In the genomic region with DNA sequence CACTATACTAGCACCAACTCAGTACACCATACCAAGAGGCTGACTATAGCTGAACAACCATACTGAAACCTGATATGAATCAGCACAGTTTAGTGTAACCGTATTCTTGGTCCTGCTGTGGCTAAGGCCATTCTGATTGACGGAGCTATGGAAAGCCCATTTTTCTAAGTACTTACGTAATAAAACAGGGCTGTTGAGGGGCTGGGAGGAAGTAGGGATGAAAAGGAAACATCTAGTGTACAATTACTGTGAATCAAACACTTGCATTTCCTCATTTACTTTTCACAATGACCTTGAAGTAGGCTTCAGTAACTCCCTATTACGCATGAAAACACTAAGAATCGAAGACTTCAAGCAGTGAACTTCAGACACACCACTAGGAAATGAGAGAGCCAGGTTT, we compare ENCODE assay signal across 16 cellular contexts.
DNase-seq lines count a peak whose midpoint lies in the region; ATAC-seq and TF ChIP-seq lines count a peak whose summit lies in the region.
"Had no signal": no experiment of that assay in that cellular context is flagged by ENCODE, and none has a peak within 500 bp of the region (broad histone marks: within the 10 kb centered on the region; RNA-seq: fewer than 3 reads in every experiment).

No MANE protein-coding gene starts in this region.

- no peaks in the 10 kb centered on the region for H3K79me2 ChIP-seq in OCI-LY3 (ENCODE audit: low read length)
- H3K79me2 ChIP-seq: hepatocyte had no signal

- H3K4me2 ChIP-seq in OCI-LY3 (ENCODE audit: low read length), result peak overlapping the region; percentile 32
- H3K4me2 ChIP-seq: hepatocyte had no signal

- H4K20me1 ChIP-seq in OCI-LY3 (ENCODE audit: insufficient read depth, low read length), result no peaks in the 10 kb centered on the region

- TF ChIP-seq EP300 in tibial nerve (IDR thresholded peaks at IDR 0.05), result no peak

- H3K36me3 ChIP-seq in OCI-LY3 (replicated peaks; ENCODE audit: low read depth, low read length) (no peaks in the 10 kb centered on the region), tibial nerve (no peaks in the 10 kb centered on the region)
- H3K36me3 ChIP-seq: sigmoid colon had no signal

- peak overlapping the region; percentile 27 for H2AFZ ChIP-seq in OCI-LY3 (ENCODE audit: low read depth, low read length)
- H2AFZ ChIP-seq: hepatocyte had no signal

- ATAC-seq in GM19351 (IDR thresholded peaks at IDR 0.05; ENCODE audit: unreplicated experiment) (peak; percentile 92), HG03060 (IDR thresholded peaks at IDR 0.05; ENCODE audit: low read depth, unreplicated experiment) (peak; percentile 47)
- ATAC-seq: body of pancreas, HCT116 had no signal

- H3K4me3 ChIP-seq in GM12864 (ENCODE audit: low read depth, low read length) (no peak overlapping the region), OCI-LY3 (ENCODE audit: low read length) (no peak overlapping the region), tibial nerve (no peak overlapping the region)
- H3K4me3 ChIP-seq: body of pancreas, hepatocyte, sigmoid colon had no signal

- peak overlapping the region; percentile 10; the same call in 1 of the 2 replicates for H3K27ac ChIP-seq in OCI-LY3 (ENCODE audit: low read length)
- no peak overlapping the region for H3K27ac ChIP-seq in tibial nerve
- H3K27ac ChIP-seq: body of pancreas, C4-2B, hepatocyte, sigmoid colon had no signal

- no peak for TF ChIP-seq CTCF in GM12864 (IDR thresholded peaks at IDR 0.05; ENCODE audit: low read depth, low read length, missing control alignments)
- no peak for TF ChIP-seq CTCF in OCI-LY3 (IDR thresholded peaks at IDR 0.05; ENCODE audit: low read depth, low read length)
- no peak for TF ChIP-seq CTCF in tibial nerve (IDR thresholded peaks at IDR 0.05)

- DNase-seq in GM12864 (ENCODE audit: low read depth), result peak; percentile 4
- no peak for DNase-seq in tibial nerve (ENCODE audit: low spot score in 2 of 2)
- DNase-seq in NK-92 (lab: John Stamatoyannopoulos, UW; ENCODE audit: unreplicated experiment), result no peak
- DNase-seq in HUDEP-2 (lab: John Stamatoyannopoulos, UW; ENCODE audit: unreplicated experiment in 76 of 76), result no peak
- no peak for DNase-seq in A172 (ENCODE audit: low spot score)
- DNase-seq: body of pancreas, midbrain, NCI-H82, sigmoid colon, T-cell had no signal

- WGBS in tibial nerve, 2 donors, result 87 to 92% methylated on average over 5 of the region's 5 CpGs

- H3K9me3 ChIP-seq in OCI-LY3 (ENCODE audit: insufficient read depth, low read length) (no peaks in the 10 kb centered on the region), tibial nerve (no peaks in the 10 kb centered on the region)
- H3K9me3 ChIP-seq: body of pancreas, sigmoid colon had no signal

- H3K9ac ChIP-seq in OCI-LY3 (ENCODE audit: low read length), result no peak overlapping the region

- H3K27me3 ChIP-seq in OCI-LY3 (ENCODE audit: low read depth, low read length) (no peaks in the 10 kb centered on the region), tibial nerve (no peaks in the 10 kb centered on the region)
- H3K27me3 ChIP-seq: body of pancreas, hepatocyte, sigmoid colon had no signal

- no peak for TF ChIP-seq POLR2A in tibial nerve (IDR thresholded peaks at IDR 0.05)

- H3K4me1 ChIP-seq in OCI-LY3 (ENCODE audit: low read length) (peaks cover 28% of the 10 kb centered on the region), tibial nerve (no peaks in the 10 kb centered on the region)
- H3K4me1 ChIP-seq: sigmoid colon had no signal
